Comparison of ENCODE assay signal across 1 cellular context in the genomic region with DNA sequence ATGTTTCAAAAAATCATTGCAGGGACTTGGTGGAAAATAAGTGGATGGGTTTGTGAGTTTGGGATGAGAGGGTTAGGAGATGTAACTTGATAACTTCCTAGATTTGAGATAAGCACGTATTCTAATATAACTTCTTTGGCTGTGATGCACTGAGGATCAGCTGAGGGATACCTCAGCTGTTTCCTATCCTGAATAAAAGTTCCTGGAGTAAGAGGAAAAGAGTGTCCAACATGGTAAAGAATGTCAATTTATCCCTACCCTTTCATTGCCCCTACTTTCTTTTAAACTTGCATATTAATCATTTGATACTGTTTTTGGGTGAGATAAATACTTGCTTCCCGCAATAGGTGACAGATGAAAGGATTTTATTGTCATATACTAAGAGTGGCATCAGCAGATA.
TF ChIP-seq lines count a peak whose summit lies in the region.

No MANE protein-coding gene starts in this region.

TF ChIP-seq in endothelial cell of umbilical vein, 7 proteins besides CTCF, POLR2A, EP300 and RAD21 (continued from another document):
- TF ChIP-seq, protein P1, sequence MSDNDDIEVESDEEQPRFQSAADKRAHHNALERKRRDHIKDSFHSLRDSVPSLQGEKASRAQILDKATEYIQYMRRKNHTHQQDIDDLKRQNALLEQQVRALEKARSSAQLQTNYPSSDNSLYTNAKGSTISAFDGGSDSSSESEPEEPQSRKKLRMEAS (IDR thresholded peaks at IDR 0.05; ENCODE audit: insufficient read depth, insufficient read length): no peak
- TF ChIP-seq POLR2AphosphoS5 (IDR thresholded peaks at IDR 0.05; ENCODE audit: insufficient read depth, low read depth, low read length) (no peak), EZH2 (IDR thresholded peaks at IDR 0.05; ENCODE audit: borderline replicate concordance, low read depth, low read length, severe bottlenecking) (no peak), FOS (IDR thresholded peaks at IDR 0.05; ENCODE audit: borderline replicate concordance, insufficient read depth, low read length) (no peak), JUN (IDR thresholded peaks at IDR 0.05; ENCODE audit: borderline replicate concordance, insufficient read depth, insufficient read length, low read depth) (no peak)
